22 cellular contexts compared by ENCODE assay signal in genomic region chr5:142969624-142970439, GRCh38.
DNase-seq lines count a peak whose midpoint lies in the region; ATAC-seq, FAIRE-seq and TF ChIP-seq lines count a peak whose summit lies in the region.
"Had no signal": no experiment of that assay in that cellular context is flagged by ENCODE, and none has a peak within 500 bp of the region (broad histone marks: within the 10 kb centered on the region; RNA-seq: fewer than 3 reads in every experiment).

No MANE protein-coding gene starts in this region.

- H3K36me3 Mint-ChIP-seq in CD8-positive, alpha-beta T cell, result peaks cover 6% of the 10 kb centered on the region
- peaks cover 10% of the 10 kb centered on the region for H3K36me3 Mint-ChIP-seq in activated CD4-positive, alpha-beta memory T cell treated with anti-CD3 and anti-CD28 coated beads, Interleukin-2, amount 10 ng/mL, durations not matched to agents 7 days and 5 days (ENCODE audit: low read depth)
- H3K36me3 Mint-ChIP-seq in endothelial cell (ENCODE audit: low read depth, unreplicated experiment), result peaks cover 15% of the 10 kb centered on the region
- no peaks in the 10 kb centered on the region for H3K36me3 Mint-ChIP-seq in stimulated activated memory B cell treated with anti-CD40 and anti-IgM and Interleukin-4, amounts not matched to agents 10 μg/mL and 1 μg/mL and 100 μg/mL, for 72 hours

- CTCF ChIA-PET in CD8-positive, alpha-beta T cell (lab: Charles Lee), result interaction anchor here (1.0 to 1.1 kb wide), 3 partner anchors 11 to 30 kb away, joined by 3 to 4 read pairs (median 3); no protein-coding TSS in a partner anchor
- CTCF ChIA-PET in activated CD4-positive, alpha-beta memory T cell treated with anti-CD3 and anti-CD28 coated beads, Interleukin-2, amount 10 ng/mL, durations not matched to agents 7 days and 5 days (lab: Charles Lee), result interaction anchor here (1.1 kb wide), 1 partner anchor 33 kb away, joined by 3 read pairs; no protein-coding TSS in a partner anchor

- no peak overlapping the region for H3K4me3 Mint-ChIP-seq in CD8-positive, alpha-beta T cell
- H3K4me3 Mint-ChIP-seq in activated CD4-positive, alpha-beta memory T cell treated with anti-CD3 and anti-CD28 coated beads, Interleukin-2, amount 10 ng/mL, durations not matched to agents 7 days and 5 days, result no peak overlapping the region
- H3K4me3 Mint-ChIP-seq in endothelial cell (ENCODE audit: unreplicated experiment), result peak overlapping the region; percentile 7
- no peak overlapping the region for H3K4me3 Mint-ChIP-seq in stimulated activated memory B cell treated with anti-CD40 and anti-IgM and Interleukin-4, amounts not matched to agents 10 μg/mL and 1 μg/mL and 100 μg/mL, for 72 hours
- H3K4me3 Mint-ChIP-seq: memory B cell, nephron had no signal

- ATAC-seq in CD8-positive, alpha-beta T cell, result peak; percentile 29
- ATAC-seq in stimulated activated memory B cell treated with anti-CD40 and anti-IgM and Interleukin-4, amounts not matched to agents 10 μg/mL and 1 μg/mL and 100 μg/mL, for 72 hours, result no peak
- ATAC-seq: HepG2 had no signal

- H3K4me1 Mint-ChIP-seq in CD8-positive, alpha-beta T cell (ENCODE audit: low read depth), result peaks cover 49% of the 10 kb centered on the region
- H3K4me1 Mint-ChIP-seq in activated CD4-positive, alpha-beta memory T cell treated with anti-CD3 and anti-CD28 coated beads, Interleukin-2, amount 10 ng/mL, durations not matched to agents 7 days and 5 days, result peaks cover 35% of the 10 kb centered on the region
- peaks cover 11% of the 10 kb centered on the region for H3K4me1 Mint-ChIP-seq in endothelial cell (ENCODE audit: unreplicated experiment)
- H3K4me1 Mint-ChIP-seq in stimulated activated memory B cell treated with anti-CD40 and anti-IgM and Interleukin-4, amounts not matched to agents 10 μg/mL and 1 μg/mL and 100 μg/mL, for 72 hours, result peaks cover 11% of the 10 kb centered on the region

- peaks cover 6% of the 10 kb centered on the region for H3K4me1 ChIP-seq in CD8-positive, alpha-beta T cell (ENCODE audit: insufficient read depth, low read length)
- no peaks in the 10 kb centered on the region for H3K4me1 ChIP-seq in kidney (ENCODE audit: control insufficient read depth in 1 of 2, insufficient read depth in 1 of 2, low read depth in 1 of 2, low read length in 2 of 2)

- FAIRE-seq in kidney (lab: Jason Lieb, UNC), result no peak
- FAIRE-seq: frontal cortex, HepG2, keratinocyte had no signal

- DNase-seq in CD8-positive, alpha-beta T cell, result no peak
- DNase-seq in activated CD4-positive, alpha-beta memory T cell treated with anti-CD3 and anti-CD28 coated beads, Interleukin-2, amount 10 ng/mL, durations not matched to agents 7 days and 5 days, result no peak
- DNase-seq in endothelial cell (ENCODE audit: low spot score) (no peak), HUDEP-2 (lab: John Stamatoyannopoulos, UW; ENCODE audit: unreplicated experiment in 76 of 76) (no peak), Kasumi-1 (lab: John Stamatoyannopoulos, UW) (no peak), kidney (no peak)
- DNase-seq: activated CD4-positive, CD25-positive, alpha-beta regulatory T cell treated with anti-CD3 and anti-CD28 coated beads, Interleukin-2, amount 50 U/mL, for 72 hours; activated gamma-delta T cell treated with Interleukin-2 at 50 U/mL for 16 hours; amniotic stem cell; Calu3; EL; HCEC 1CT; NCI-H748 treated with DMSO at 0.1 percent for 48 hours; posterior cingulate gyrus; stomach; upper lobe of left lung had no signal

- POLR2A ChIA-PET in CD8-positive, alpha-beta T cell (lab: Charles Lee), result no interaction called here
- POLR2A ChIA-PET in activated CD4-positive, alpha-beta memory T cell treated with anti-CD3 and anti-CD28 coated beads, Interleukin-2, amount 10 ng/mL, durations not matched to agents 7 days and 5 days (lab: Charles Lee), result interaction anchor here (1.0 kb wide), 1 partner anchor 33 kb away, joined by 4 read pairs; no protein-coding TSS in a partner anchor

- no peak overlapping the region for H3K9ac ChIP-seq in kidney (ENCODE audit: low read length in 2 of 2)

- peak overlapping the region; percentile 50 for H3K27ac Mint-ChIP-seq in CD8-positive, alpha-beta T cell
- peak overlapping the region; percentile 18 for H3K27ac Mint-ChIP-seq in activated CD4-positive, alpha-beta memory T cell treated with anti-CD3 and anti-CD28 coated beads, Interleukin-2, amount 10 ng/mL, durations not matched to agents 7 days and 5 days
- H3K27ac Mint-ChIP-seq in endothelial cell (ENCODE audit: unreplicated experiment), result no peak overlapping the region
- peak overlapping the region; percentile 14 for H3K27ac Mint-ChIP-seq in stimulated activated memory B cell treated with anti-CD40 and anti-IgM and Interleukin-4, amounts not matched to agents 10 μg/mL and 1 μg/mL and 100 μg/mL, for 72 hours
- H3K27ac Mint-ChIP-seq: memory B cell, nephron had no signal

- H3K9me3 ChIP-seq in CD8-positive, alpha-beta T cell (ENCODE audit: low read length), result no peaks in the 10 kb centered on the region
- no peaks in the 10 kb centered on the region for H3K9me3 ChIP-seq in kidney (ENCODE audit: control insufficient read depth in 1 of 2, low read length in 2 of 2)
- H3K9me3 ChIP-seq: stomach, upper lobe of left lung had no signal

- no peaks in the 10 kb centered on the region for H3K9me3 Mint-ChIP-seq in CD8-positive, alpha-beta T cell
- H3K9me3 Mint-ChIP-seq in activated CD4-positive, alpha-beta memory T cell treated with anti-CD3 and anti-CD28 coated beads, Interleukin-2, amount 10 ng/mL, durations not matched to agents 7 days and 5 days, result peaks cover 1% of the 10 kb centered on the region
- H3K9me3 Mint-ChIP-seq in endothelial cell (ENCODE audit: unreplicated experiment), result no peaks in the 10 kb centered on the region
- no peaks in the 10 kb centered on the region for H3K9me3 Mint-ChIP-seq in stimulated activated memory B cell treated with anti-CD40 and anti-IgM and Interleukin-4, amounts not matched to agents 10 μg/mL and 1 μg/mL and 100 μg/mL, for 72 hours
- H3K9me3 Mint-ChIP-seq: memory B cell, nephron had no signal

- H3K27me3 Mint-ChIP-seq in CD8-positive, alpha-beta T cell (ENCODE audit: low read depth), result no peaks in the 10 kb centered on the region
- no peaks in the 10 kb centered on the region for H3K27me3 Mint-ChIP-seq in activated CD4-positive, alpha-beta memory T cell treated with anti-CD3 and anti-CD28 coated beads, Interleukin-2, amount 10 ng/mL, durations not matched to agents 7 days and 5 days
- H3K27me3 Mint-ChIP-seq in endothelial cell (ENCODE audit: unreplicated experiment), result peaks cover 4% of the 10 kb centered on the region
- no peaks in the 10 kb centered on the region for H3K27me3 Mint-ChIP-seq in stimulated activated memory B cell treated with anti-CD40 and anti-IgM and Interleukin-4, amounts not matched to agents 10 μg/mL and 1 μg/mL and 100 μg/mL, for 72 hours
- H3K27me3 Mint-ChIP-seq: memory B cell had no signal

- no peaks in the 10 kb centered on the region for H3K36me3 ChIP-seq in CD8-positive, alpha-beta T cell (ENCODE audit: insufficient read depth, low read length)
- no peaks in the 10 kb centered on the region for H3K36me3 ChIP-seq in kidney (ENCODE audit: control insufficient read depth in 1 of 2, insufficient read depth in 2 of 2, low read length in 2 of 2)
- H3K36me3 ChIP-seq: stomach, upper lobe of left lung had no signal

- intact Hi-C loops in CD8-positive, alpha-beta T cell (cut with DNase I, micrococcal nuclease), result no loop called here
- intact Hi-C loops in kidney (cut with DNase I), result no loop called here

- no peak for TF ChIP-seq CTCF in CD8-positive, alpha-beta T cell (IDR thresholded peaks at IDR 0.05)
- no peak for TF ChIP-seq CTCF in endothelial cell (IDR thresholded peaks at IDR 0.05; ENCODE audit: unreplicated experiment)
- no peak for TF ChIP-seq CTCF in kidney (IDR thresholded peaks at IDR 0.05; ENCODE audit: borderline replicate concordance, extremely low read depth, insufficient read depth)

- H3K4me3 ChIP-seq in CD8-positive, alpha-beta T cell (ENCODE audit: low read depth, low read length), result no peak overlapping the region
- no peak overlapping the region for H3K4me3 ChIP-seq in kidney (ENCODE audit: low read length in 2 of 2)
- H3K4me3 ChIP-seq: stomach, upper lobe of left lung had no signal

- H3K27ac ChIP-seq in CD8-positive, alpha-beta T cell (ENCODE audit: low read depth, low read length), result no peak overlapping the region
- no peak overlapping the region for H3K27ac ChIP-seq in kidney (ENCODE audit: low read depth in 2 of 2, low read length in 2 of 2)
- H3K27ac ChIP-seq: stomach had no signal

- H3K27me3 ChIP-seq in CD8-positive, alpha-beta T cell (ENCODE audit: insufficient read depth, low read length), result no peaks in the 10 kb centered on the region
- H3K27me3 ChIP-seq: stomach, upper lobe of left lung had no signal
